In the genomic region with DNA sequence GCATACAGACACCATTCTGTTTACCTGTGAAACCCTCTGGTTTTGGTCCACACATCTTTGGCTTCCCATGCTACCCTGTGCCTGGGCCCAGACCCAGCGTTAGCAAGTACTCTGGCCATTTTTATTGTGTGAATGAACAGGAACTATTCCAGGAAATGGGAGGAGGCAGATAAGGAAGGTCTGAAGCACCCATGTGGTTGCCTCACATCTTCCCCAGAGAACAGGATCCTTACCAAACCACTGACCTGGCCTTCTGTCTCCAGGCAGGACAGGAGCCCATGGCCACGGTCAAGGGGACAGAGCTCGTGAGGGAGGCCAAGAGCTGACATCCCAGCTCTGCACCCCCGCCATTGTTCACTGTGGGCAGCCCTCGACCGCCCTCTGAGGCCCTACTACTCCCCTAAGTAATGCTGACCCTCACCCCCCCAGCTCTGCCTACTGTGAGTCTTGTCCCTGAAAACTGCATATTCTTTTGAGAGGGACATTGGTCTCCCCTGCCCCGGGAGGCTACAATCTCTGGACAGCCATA, we compare ENCODE assay signal across 15 cellular contexts.
DNase-seq lines count a peak whose midpoint lies in the region; TF ChIP-seq lines count a peak whose summit lies in the region.
"Had no signal": no experiment of that assay in that cellular context is flagged by ENCODE, and none has a peak within 500 bp of the region (broad histone marks: within the 10 kb centered on the region; RNA-seq: fewer than 3 reads in every experiment).

No MANE protein-coding gene starts in this region.

- H3K79me1 ChIP-seq in neuronal stem cell (ENCODE audit: low read depth, low read length): no peaks in the 10 kb centered on the region

- H3K18ac ChIP-seq in neuronal stem cell (ENCODE audit: low read length): peak overlapping the region; percentile 41

- no peak overlapping the region for H3K4ac ChIP-seq in neuronal stem cell (ENCODE audit: low read length)

- in situ Hi-C loops in brain microvascular endothelial cell (cut with HindIII; ENCODE audit: low pct_ligation_motif_present, low sequenced_read_pairs): no loop called here

- no peak overlapping the region for H3K23ac ChIP-seq in neuronal stem cell (ENCODE audit: low read depth, low read length, poor library complexity)

- H3K27me3 ChIP-seq in neuronal stem cell (ENCODE audit: control insufficient read depth in 3 of 3, insufficient read depth in 3 of 3, low read depth in 1 of 3, low read length in 3 of 3) (peaks cover 0 to 15% (median 0%) of the 10 kb centered on the region in 3 experiments), brain microvascular endothelial cell (replicated peaks) (no peaks in the 10 kb centered on the region), ascending aorta (no peaks in the 10 kb centered on the region)

- peak overlapping the region; percentile 8 for H2BK12ac ChIP-seq in neuronal stem cell (ENCODE audit: low read length)

- H2AFZ ChIP-seq in neuronal stem cell (ENCODE audit: low read length): no peak overlapping the region

- intact Hi-C loops in ascending aorta (cut with DNase I): no loop called here

- H3K4me3 ChIP-seq in fibroblast of villous mesenchyme (ENCODE audit: low read depth, low read length) (no peak overlapping the region), neuronal stem cell (ENCODE audit: low read length in 2 of 2) (no peak overlapping the region), brain microvascular endothelial cell (ENCODE audit: low read depth, low read length) (no peak overlapping the region), ascending aorta (no peak overlapping the region)

- H3K9ac ChIP-seq in neuronal stem cell (ENCODE audit: low read depth, low read length, poor library complexity): no peak overlapping the region

- no peaks in the 10 kb centered on the region for H3K36me3 ChIP-seq in neuronal stem cell (replicated peaks in 1 of 2; ENCODE audit: control insufficient read depth in 2 of 2, insufficient read depth in 2 of 2, low read length in 2 of 2)
- no peaks in the 10 kb centered on the region for H3K36me3 ChIP-seq in brain microvascular endothelial cell (replicated peaks)
- H3K36me3 ChIP-seq in ascending aorta: no peaks in the 10 kb centered on the region

- H3K14ac ChIP-seq in neuronal stem cell (ENCODE audit: low read length): no peak overlapping the region

- no peak overlapping the region for H2BK120ac ChIP-seq in neuronal stem cell (ENCODE audit: low read depth, low read length)

- no CpG with 5 or more reads among the region's 7 CpGs for WGBS in neuronal stem cell (ENCODE audit: extremely low coverage in 2 of 2, insufficient read length in 2 of 2, insufficient replicate concordance in 1 of 2), 2 donors

- DNase-seq in CD1c-positive myeloid dendritic cell (ENCODE audit: extremely low spot score): peak; percentile 25
- DNase-seq in UCSD-AML1 (lab: John Stamatoyannopoulos, UW; ENCODE audit: unreplicated experiment): peak; percentile 57
- DNase-seq in fibroblast of villous mesenchyme (ENCODE audit: low read depth): peak; percentile 7
- no peak for DNase-seq in neuronal stem cell (ENCODE audit: low spot score)
- DNase-seq in brain microvascular endothelial cell: no peak
- no peak for DNase-seq in amygdala (lab: John Stamatoyannopoulos, UW)
- DNase-seq in activated CD4-positive, CD25-positive, alpha-beta regulatory T cell (lab: John Stamatoyannopoulos, UW): no peak
- DNase-seq in ascending aorta (ENCODE audit: low spot score in 2 of 2): no peak
- DNase-seq: activated CD4-positive, alpha-beta T cell treated with anti-CD3 and anti-CD28 coated beads, Interleukin-2, amount 10 ng/mL, durations not matched to agents 24 days and 14 days; activated naive CD4-positive, alpha-beta T cell treated with anti-CD3 and anti-CD28 coated beads, Interleukin-2, amount 10 ng/mL, durations not matched to agents 7 days and 5 days; central memory CD4-positive, alpha-beta T cell; effector memory CD4-positive, alpha-beta T cell; GOT3; PC-3; T-helper 9 cell had no signal

- peak overlapping the region; percentile 3 for H2AK5ac ChIP-seq in neuronal stem cell (ENCODE audit: low read depth, low read length)

- no peaks in the 10 kb centered on the region for H3K9me3 ChIP-seq in neuronal stem cell (replicated peaks in 1 of 2; ENCODE audit: control insufficient read depth in 2 of 2, insufficient read depth in 1 of 2, low read depth in 1 of 2, low read length in 2 of 2)
- no peaks in the 10 kb centered on the region for H3K9me3 ChIP-seq in ascending aorta

- TF ChIP-seq CTCF in fibroblast of villous mesenchyme (IDR thresholded peaks at IDR 0.05; ENCODE audit: insufficient read depth, low read depth, low read length): no peak
- TF ChIP-seq CTCF in brain microvascular endothelial cell (IDR thresholded peaks at IDR 0.05; ENCODE audit: low read depth, low read length, missing control alignments): no peak
- no peak for TF ChIP-seq CTCF in ascending aorta (IDR thresholded peaks at IDR 0.05)

- H3K27ac ChIP-seq in neuronal stem cell (replicated peaks; ENCODE audit: low read length) (no peak overlapping the region), brain microvascular endothelial cell (no peak overlapping the region), ascending aorta (no peak overlapping the region)

- H2BK15ac ChIP-seq in neuronal stem cell (ENCODE audit: low read length): peak overlapping the region; percentile 59

- H3K4me1 ChIP-seq in neuronal stem cell (ENCODE audit: control insufficient read depth in 2 of 2, insufficient read depth in 1 of 2, low read depth in 1 of 2, low read length in 2 of 2) (peaks cover 0 to 11% of the 10 kb centered on the region in 2 donors), ascending aorta (no peaks in the 10 kb centered on the region)

- H4K8ac ChIP-seq in neuronal stem cell (ENCODE audit: low read depth, low read length): no peak overlapping the region

- no peak overlapping the region for H4K91ac ChIP-seq in neuronal stem cell (ENCODE audit: low read depth, low read length, poor library complexity)

- H2BK5ac ChIP-seq in neuronal stem cell (ENCODE audit: low read length): no peak overlapping the region

- no peak overlapping the region for H3K4me2 ChIP-seq in neuronal stem cell (ENCODE audit: insufficient read depth, low read length, poor library complexity, severe bottlenecking)

Comparison
In these comparisons a context has a peak if more than half of its experiments do, and no peak if none do; other contexts are left out.
1. DNase-seq: peak in CD1c-positive myeloid dendritic cell (single experiment), UCSD-AML1 (single experiment) and fibroblast of villous mesenchyme (single experiment); none in neuronal stem cell (single experiment), brain microvascular endothelial cell (single experiment), amygdala (0 of 56), activated CD4-positive, CD25-positive, alpha-beta regulatory T cell (0 of 4) and ascending aorta (0 of 2).